Comparison of ENCODE assay signal across 9 cellular contexts in the genomic region with DNA sequence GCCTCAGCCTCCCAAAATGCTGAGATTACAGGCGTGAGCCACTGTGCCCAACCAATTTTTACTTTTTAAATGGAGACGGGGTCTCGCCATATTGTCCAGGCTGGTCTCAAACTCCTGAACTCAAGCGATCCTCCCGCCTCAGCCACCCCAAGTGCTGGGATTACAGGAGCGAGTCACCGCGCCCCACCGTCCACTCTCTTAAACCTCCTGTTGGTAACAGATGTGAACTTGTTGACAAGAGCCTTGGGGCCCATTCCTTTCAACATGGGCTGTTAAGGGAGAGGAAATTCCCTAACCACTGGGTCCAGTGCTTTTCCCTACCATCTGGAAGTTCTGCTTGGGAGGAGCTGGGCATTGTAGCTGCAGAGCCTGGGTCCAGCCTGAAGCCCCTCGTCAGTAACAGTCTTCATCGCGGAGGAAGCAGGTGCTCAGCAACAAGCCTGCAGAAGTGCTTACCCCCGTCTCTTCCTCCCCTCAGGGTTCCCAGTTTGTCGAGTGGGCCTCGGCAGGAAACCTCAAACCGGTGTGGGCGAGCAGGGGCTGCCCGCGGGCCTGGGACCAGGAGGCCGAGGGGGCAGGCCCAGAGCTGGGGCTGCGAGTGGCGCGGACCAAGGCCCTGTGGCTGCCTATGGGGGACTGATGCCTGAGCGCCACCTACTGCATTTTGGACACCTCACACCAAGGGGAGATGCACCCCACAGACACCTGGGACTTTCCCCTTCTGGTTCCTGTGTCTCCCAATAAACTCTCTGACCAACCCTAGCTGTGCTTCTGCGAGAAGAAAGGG. TPM values are rescaled to one million over a fixed set of nuclear protein-coding genes. Genes with fewer than 3 reads are reported as not detected.
DNase-seq lines count a peak whose midpoint lies in the region; ATAC-seq and TF ChIP-seq lines count a peak whose summit lies in the region.
"Had no signal": no experiment of that assay in that cellular context is flagged by ENCODE, and none has a peak within 500 bp of the region (broad histone marks: within the 10 kb centered on the region; RNA-seq: fewer than 3 reads in every experiment).

No MANE protein-coding gene starts in this region.

- H3K4me3 ChIP-seq in cardiac fibroblast (replicated peaks in 1 of 2; ENCODE audit: low read depth in 2 of 2, low read length in 2 of 2): no peak overlapping the region

- TF ChIP-seq CTCF in GM12873 (IDR thresholded peaks at IDR 0.05; ENCODE audit: insufficient read depth, low read depth, low read length, missing control alignments) (peak; percentile 81), HFFc6 (IDR thresholded peaks at IDR 0.05) (peak; percentile 31; the same call in 1 of the 2 replicates), cardiac fibroblast (IDR thresholded peaks at IDR 0.05; ENCODE audit: low read depth, low read length) (peak; percentile 12)

- H3K36me3 Mint-ChIP-seq in HFFc6 (ENCODE audit: low read depth): no peaks in the 10 kb centered on the region
- peaks cover 19% of the 10 kb centered on the region for H3K36me3 Mint-ChIP-seq in T-helper 2 cell treated with Interferon-gamma antibody and Interleukin-4, amounts not matched to agents 5 μg/mL and 100 μg/mL, for 36 hours (ENCODE audit: low read depth)

- no peaks in the 10 kb centered on the region for H3K9me3 Mint-ChIP-seq in HFFc6
- H3K9me3 Mint-ChIP-seq in T-helper 2 cell treated with Interferon-gamma antibody and Interleukin-4, amounts not matched to agents 5 μg/mL and 100 μg/mL, for 36 hours: no peaks in the 10 kb centered on the region

- DNase-seq in HFFc6 (no peak), cardiac fibroblast (ENCODE audit: low read depth in 2 of 2) (no peak), midbrain (lab: John Stamatoyannopoulos, UW) (no peak), LoVo (ENCODE audit: low spot score) (no peak), left lobe of liver (ENCODE audit: low spot score) (no peak)
- peak; percentile 90 for DNase-seq in T-helper 2 cell treated with Interferon-gamma antibody and Interleukin-4, amounts not matched to agents 5 μg/mL and 100 μg/mL, for 36 hours (ENCODE audit: low spot score)
- DNase-seq in stimulated activated CD8-positive, alpha-beta memory T cell treated with anti-CD3 and anti-CD28 coated beads, Interleukin-15, amount 100 ng/mL, for 4 hours (ENCODE audit: low read depth in 2 of 2): peak; percentile 60 to 68

- H3K27me3 Mint-ChIP-seq in HFFc6 (ENCODE audit: insufficient read depth): no peaks in the 10 kb centered on the region
- no peaks in the 10 kb centered on the region for H3K27me3 Mint-ChIP-seq in T-helper 2 cell treated with Interferon-gamma antibody and Interleukin-4, amounts not matched to agents 5 μg/mL and 100 μg/mL, for 36 hours (ENCODE audit: low read depth)

- no peak for ATAC-seq in left lobe of liver
- ATAC-seq: Panc1 had no signal

- peaks cover 14% of the 10 kb centered on the region for H3K4me1 Mint-ChIP-seq in HFFc6 (ENCODE audit: low read depth)
- peaks cover 36% of the 10 kb centered on the region for H3K4me1 Mint-ChIP-seq in T-helper 2 cell treated with Interferon-gamma antibody and Interleukin-4, amounts not matched to agents 5 μg/mL and 100 μg/mL, for 36 hours (ENCODE audit: low read depth)

- no peak overlapping the region for H3K4me3 Mint-ChIP-seq in HFFc6
- peak overlapping the region; percentile 63 for H3K4me3 Mint-ChIP-seq in T-helper 2 cell treated with Interferon-gamma antibody and Interleukin-4, amounts not matched to agents 5 μg/mL and 100 μg/mL, for 36 hours

- H3K27ac Mint-ChIP-seq in HFFc6: no peak overlapping the region
- peak overlapping the region; percentile 100 for H3K27ac Mint-ChIP-seq in T-helper 2 cell treated with Interferon-gamma antibody and Interleukin-4, amounts not matched to agents 5 μg/mL and 100 μg/mL, for 36 hours

RNA-seq across cellular contexts. Expression of a gene that starts 4.0 kb away (rescaled TPM):
- 10 to 100 TPM in 2 of 6 experiments, 1 to 10 TPM in 4; 4.9 to 12.5 (median 9.4) TPM for total RNA-seq in HFFc6 (2021; fragmentation: NEBNext Ultra II Directional; extraction: Animal tissue kit (Norgen Biotek cat#: 25700))
- total RNA-seq in left lobe of liver: 2.1 TPM

RNA-seq across cellular contexts. Expression of a gene that starts 17.0 kb away (rescaled TPM):
- total RNA-seq in HFFc6 (2021; fragmentation: NEBNext Ultra II Directional; extraction: Animal tissue kit (Norgen Biotek cat#: 25700)): 10 to 100 TPM; 13.9 to 23.0 (median 19.8) TPM
- total RNA-seq in left lobe of liver: 29.7 TPM

RNA-seq across cellular contexts. Expression of a gene that starts 17.4 kb away (rescaled TPM):
- 1,000 to 10,000 TPM; 2,015 to 2,373 (median 2,179) TPM for total RNA-seq in HFFc6 (2021; fragmentation: NEBNext Ultra II Directional; extraction: Animal tissue kit (Norgen Biotek cat#: 25700))
- total RNA-seq in left lobe of liver: 972 TPM

RNA-seq across cellular contexts. Expression of a gene that starts 18.4 kb away (rescaled TPM):
- 10 to 100 TPM; 55.8 to 65.6 (median 57.5) TPM for total RNA-seq in HFFc6 (2021; fragmentation: NEBNext Ultra II Directional; extraction: Animal tissue kit (Norgen Biotek cat#: 25700))
- 48.8 TPM for total RNA-seq in left lobe of liver

RNA-seq across cellular contexts. Expression of a gene that starts 26.2 kb away (rescaled TPM):
- total RNA-seq in HFFc6 (2021; fragmentation: NEBNext Ultra II Directional; extraction: Animal tissue kit (Norgen Biotek cat#: 25700)): 1,000 to 10,000 TPM; 1,343 to 1,545 (median 1,429) TPM
- 507 TPM for total RNA-seq in left lobe of liver

Comparison
In these comparisons a context has a peak if more than half of its experiments do, and no peak if none do; other contexts are left out.
1. CTCF ChIP-seq: peak in every context shown above with its lines; median percentile 81 in GM12873; 31 in HFFc6; 12 in cardiac fibroblast.
2. DNase-seq: peak in T-helper 2 cell treated with Interferon-gamma antibody and Interleukin-4, amounts not matched to agents 5 μg/mL and 100 μg/mL, for 36 hours (single experiment) and stimulated activated CD8-positive, alpha-beta memory T cell treated with anti-CD3 and anti-CD28 coated beads, Interleukin-15, amount 100 ng/mL, for 4 hours (2 of 2); none in HFFc6 (single experiment), cardiac fibroblast (0 of 2), midbrain (single experiment), LoVo (single experiment) and left lobe of liver (single experiment).